16 cellular contexts compared by ENCODE assay signal in the genomic region with DNA sequence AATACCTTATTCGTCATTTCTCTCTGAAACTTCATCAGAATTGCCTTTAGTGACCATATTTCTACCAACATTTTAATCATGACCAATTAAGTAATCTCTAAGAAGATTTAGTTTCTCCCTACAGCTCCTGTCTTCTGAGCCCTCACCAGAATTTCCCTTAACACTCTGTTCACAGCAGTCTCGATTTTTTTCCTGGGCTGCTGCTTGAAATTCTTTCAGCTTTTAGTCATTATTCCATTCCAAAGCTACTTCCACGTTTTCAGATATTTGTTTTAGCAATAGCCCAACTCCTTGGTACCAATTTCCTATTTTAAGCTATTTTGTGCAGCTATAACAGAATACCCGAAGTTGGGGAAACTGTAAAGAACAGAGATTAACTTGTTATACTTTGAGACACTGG.
DNase-seq lines count a peak whose midpoint lies in the region; ATAC-seq and TF ChIP-seq lines count a peak whose summit lies in the region.
"Had no signal": no experiment of that assay in that cellular context is flagged by ENCODE, and none has a peak within 500 bp of the region (broad histone marks: within the 10 kb centered on the region; RNA-seq: fewer than 3 reads in every experiment).

No MANE protein-coding gene starts in this region.

- no peaks in the 10 kb centered on the region for H3K9me3 ChIP-seq in SK-N-SH

- H3K27me3 ChIP-seq in SK-N-SH (ENCODE audit: insufficient read depth) = no peaks in the 10 kb centered on the region

- WGBS in SK-N-SH (ENCODE audit: low lambda C conversion rate) = 30% methylated on average over 4 of the region's 4 CpGs

- no peak for TF ChIP-seq RAD21 in SK-N-SH (IDR thresholded peaks at IDR 0.05; ENCODE audit: low read length)

- CTCF ChIA-PET in SK-N-SH (lab: Yijun Ruan, JAX) = no interaction called here

- H3K9ac ChIP-seq in SK-N-SH = no peak overlapping the region

- H3K4me1 ChIP-seq in SK-N-SH (ENCODE audit: control insufficient read depth in 1 of 2, insufficient read depth in 2 of 2, low read depth in 1 of 2, low read length in 1 of 2) = no peaks in the 10 kb centered on the region

- TF ChIP-seq CTCF in SK-N-SH (IDR thresholded peaks at IDR 0.05) = no peak
- TF ChIP-seq CTCF in coronary artery (IDR thresholded peaks at IDR 0.05) = no peak
- TF ChIP-seq CTCF in retinal pigment epithelial cell (conservative IDR thresholded peaks at IDR 0.05; ENCODE audit: low read depth, low read length) = no peak

- H3K4me3 ChIP-seq in SK-N-SH (ENCODE audit: low read depth in 2 of 2, low read length in 1 of 2) (no peak overlapping the region), coronary artery (no peak overlapping the region), retinal pigment epithelial cell (ENCODE audit: low read length) (no peak overlapping the region)

- peaks cover 0 to 3% of the 10 kb centered on the region in 2 experiments for H3K36me3 ChIP-seq in SK-N-SH (replicated peaks in 1 of 2; ENCODE audit: control insufficient read depth in 1 of 2, insufficient read depth in 2 of 2, low read length in 1 of 2)

- H2AFZ ChIP-seq in SK-N-SH (ENCODE audit: low read depth) = no peak overlapping the region

- H3K9me2 ChIP-seq in SK-N-SH = no peaks in the 10 kb centered on the region

- POLR2A ChIA-PET in SK-N-SH (lab: Yijun Ruan, JAX) = no interaction called here

- DNase-seq in SK-N-SH (no peak), coronary artery (ENCODE audit: low spot score) (no peak), retinal pigment epithelial cell (ENCODE audit: low read depth) (peak; percentile 35), Right ventricle myocardium superior (no peak), glomerular visceral epithelial cell (ENCODE audit: extremely low spot score) (no peak), germinal center (ENCODE audit: low spot score) (no peak)
- DNase-seq: 8988T, C1 segment of cervical spinal cord, GF-D8, H7, Kasumi-1, MM.1S, NCI-H1092 treated with DMSO at 0.1 percent for 48 hours, NCI-H510A treated with DMSO at 0.1 percent for 48 hours had no signal

- no peaks in the 10 kb centered on the region for H3F3A ChIP-seq in SK-N-SH (replicated peaks; ENCODE audit: insufficient read depth)

- no peaks in the 10 kb centered on the region for H3K79me2 ChIP-seq in SK-N-SH (ENCODE audit: insufficient read depth)

- ATAC-seq in SK-N-SH treated with all-trans-retinoic acid at 6 μM for 48 hours (no peak), Right ventricle myocardium superior (ENCODE audit: poor library complexity) (no peak), GM21423 (IDR thresholded peaks at IDR 0.05; ENCODE audit: unreplicated experiment) (no peak)

- H4K20me1 ChIP-seq in SK-N-SH (ENCODE audit: insufficient read depth) = no peaks in the 10 kb centered on the region

- H3K27ac ChIP-seq in SK-N-SH (ENCODE audit: low read depth in 2 of 2, low read length in 1 of 2) (no peak overlapping the region), coronary artery (peak overlapping the region; percentile 46 to 88)

- TF ChIP-seq EP300 in SK-N-SH (IDR thresholded peaks at IDR 0.05; ENCODE audit: borderline replicate concordance in 1 of 2, low read depth in 1 of 2, low read length in 1 of 2) = no peak

- 0 out of 2 replicates have a peak overlapping the region, but pooled peaks have one; percentile 16 for H3K4me2 ChIP-seq in SK-N-SH

- intact Hi-C loops in Right ventricle myocardium superior (cut with DNase I) = no loop called here

TF ChIP-seq in SK-N-SH, 30 proteins besides CTCF, POLR2A, EP300 and RAD21:
- TF ChIP-seq, protein P1, sequence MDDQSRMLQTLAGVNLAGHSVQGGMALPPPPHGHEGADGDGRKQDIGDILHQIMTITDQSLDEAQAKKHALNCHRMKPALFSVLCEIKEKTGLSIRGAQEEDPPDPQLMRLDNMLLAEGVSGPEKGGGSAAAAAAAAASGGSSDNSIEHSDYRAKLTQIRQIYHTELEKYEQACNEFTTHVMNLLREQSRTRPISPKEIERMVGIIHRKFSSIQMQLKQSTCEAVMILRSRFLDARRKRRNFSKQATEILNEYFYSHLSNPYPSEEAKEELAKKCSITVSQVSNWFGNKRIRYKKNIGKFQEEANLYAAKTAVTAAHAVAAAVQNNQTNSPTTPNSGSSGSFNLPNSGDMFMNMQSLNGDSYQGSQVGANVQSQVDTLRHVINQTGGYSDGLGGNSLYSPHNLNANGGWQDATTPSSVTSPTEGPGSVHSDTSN (IDR thresholded peaks at IDR 0.05) = no peak
- TF ChIP-seq TCF12 (IDR thresholded peaks at IDR 0.05) (no peak), RCOR1 (IDR thresholded peaks at IDR 0.05; ENCODE audit: low read length) (no peak)

TF ChIP-seq in SK-N-SH treated with all-trans-retinoic acid at 6 μM for 48 hours, 23 proteins besides CTCF, POLR2A, EP300 and RAD21:
- TF ChIP-seq BACH2 (CRISPR knock-in tag; IDR thresholded peaks at IDR 0.05; ENCODE audit: borderline replicate concordance) = no peak
- TF ChIP-seq, protein P2, sequence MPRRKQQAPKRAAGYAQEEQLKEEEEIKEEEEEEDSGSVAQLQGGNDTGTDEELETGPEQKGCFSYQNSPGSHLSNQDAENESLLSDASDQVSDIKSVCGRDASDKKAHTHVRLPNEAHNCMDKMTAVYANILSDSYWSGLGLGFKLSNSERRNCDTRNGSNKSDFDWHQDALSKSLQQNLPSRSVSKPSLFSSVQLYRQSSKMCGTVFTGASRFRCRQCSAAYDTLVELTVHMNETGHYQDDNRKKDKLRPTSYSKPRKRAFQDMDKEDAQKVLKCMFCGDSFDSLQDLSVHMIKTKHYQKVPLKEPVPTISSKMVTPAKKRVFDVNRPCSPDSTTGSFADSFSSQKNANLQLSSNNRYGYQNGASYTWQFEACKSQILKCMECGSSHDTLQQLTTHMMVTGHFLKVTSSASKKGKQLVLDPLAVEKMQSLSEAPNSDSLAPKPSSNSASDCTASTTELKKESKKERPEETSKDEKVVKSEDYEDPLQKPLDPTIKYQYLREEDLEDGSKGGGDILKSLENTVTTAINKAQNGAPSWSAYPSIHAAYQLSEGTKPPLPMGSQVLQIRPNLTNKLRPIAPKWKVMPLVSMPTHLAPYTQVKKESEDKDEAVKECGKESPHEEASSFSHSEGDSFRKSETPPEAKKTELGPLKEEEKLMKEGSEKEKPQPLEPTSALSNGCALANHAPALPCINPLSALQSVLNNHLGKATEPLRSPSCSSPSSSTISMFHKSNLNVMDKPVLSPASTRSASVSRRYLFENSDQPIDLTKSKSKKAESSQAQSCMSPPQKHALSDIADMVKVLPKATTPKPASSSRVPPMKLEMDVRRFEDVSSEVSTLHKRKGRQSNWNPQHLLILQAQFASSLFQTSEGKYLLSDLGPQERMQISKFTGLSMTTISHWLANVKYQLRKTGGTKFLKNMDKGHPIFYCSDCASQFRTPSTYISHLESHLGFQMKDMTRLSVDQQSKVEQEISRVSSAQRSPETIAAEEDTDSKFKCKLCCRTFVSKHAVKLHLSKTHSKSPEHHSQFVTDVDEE (CRISPR knock-in tag; IDR thresholded peaks at IDR 0.05) = no peak
- no peak for TF ChIP-seq GLIS3 (CRISPR knock-in tag; IDR thresholded peaks at IDR 0.05)
- TF ChIP-seq, protein P3, sequence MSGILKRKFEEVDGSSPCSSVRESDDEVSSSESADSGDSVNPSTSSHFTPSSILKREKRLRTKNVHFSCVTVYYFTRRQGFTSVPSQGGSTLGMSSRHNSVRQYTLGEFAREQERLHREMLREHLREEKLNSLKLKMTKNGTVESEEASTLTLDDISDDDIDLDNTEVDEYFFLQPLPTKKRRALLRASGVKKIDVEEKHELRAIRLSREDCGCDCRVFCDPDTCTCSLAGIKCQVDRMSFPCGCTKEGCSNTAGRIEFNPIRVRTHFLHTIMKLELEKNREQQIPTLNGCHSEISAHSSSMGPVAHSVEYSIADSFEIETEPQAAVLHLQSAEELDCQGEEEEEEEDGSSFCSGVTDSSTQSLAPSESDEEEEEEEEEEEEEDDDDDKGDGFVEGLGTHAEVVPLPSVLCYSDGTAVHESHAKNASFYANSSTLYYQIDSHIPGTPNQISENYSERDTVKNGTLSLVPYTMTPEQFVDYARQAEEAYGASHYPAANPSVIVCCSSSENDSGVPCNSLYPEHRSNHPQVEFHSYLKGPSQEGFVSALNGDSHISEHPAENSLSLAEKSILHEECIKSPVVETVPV (CRISPR knock-in tag; IDR thresholded peaks at IDR 0.05) = no peak
- TF ChIP-seq ZNF8 (CRISPR knock-in tag; IDR thresholded peaks at IDR 0.05) = no peak
- TF ChIP-seq, protein P4, sequence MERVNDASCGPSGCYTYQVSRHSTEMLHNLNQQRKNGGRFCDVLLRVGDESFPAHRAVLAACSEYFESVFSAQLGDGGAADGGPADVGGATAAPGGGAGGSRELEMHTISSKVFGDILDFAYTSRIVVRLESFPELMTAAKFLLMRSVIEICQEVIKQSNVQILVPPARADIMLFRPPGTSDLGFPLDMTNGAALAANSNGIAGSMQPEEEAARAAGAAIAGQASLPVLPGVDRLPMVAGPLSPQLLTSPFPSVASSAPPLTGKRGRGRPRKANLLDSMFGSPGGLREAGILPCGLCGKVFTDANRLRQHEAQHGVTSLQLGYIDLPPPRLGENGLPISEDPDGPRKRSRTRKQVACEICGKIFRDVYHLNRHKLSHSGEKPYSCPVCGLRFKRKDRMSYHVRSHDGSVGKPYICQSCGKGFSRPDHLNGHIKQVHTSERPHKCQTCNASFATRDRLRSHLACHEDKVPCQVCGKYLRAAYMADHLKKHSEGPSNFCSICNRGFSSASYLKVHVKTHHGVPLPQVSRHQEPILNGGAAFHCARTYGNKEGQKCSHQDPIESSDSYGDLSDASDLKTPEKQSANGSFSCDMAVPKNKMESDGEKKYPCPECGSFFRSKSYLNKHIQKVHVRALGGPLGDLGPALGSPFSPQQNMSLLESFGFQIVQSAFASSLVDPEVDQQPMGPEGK (CRISPR knock-in tag; IDR thresholded peaks at IDR 0.05; ENCODE audit: borderline replicate concordance) = no peak
- TF ChIP-seq ZFP3 (CRISPR knock-in tag; IDR thresholded peaks at IDR 0.05) = no peak
- no peak for TF ChIP-seq ESRRG (CRISPR knock-in tag; IDR thresholded peaks at IDR 0.05)
- no peak for TF ChIP-seq ZNF565 (CRISPR knock-in tag; conservative IDR thresholded peaks at IDR 0.05; ENCODE audit: low read depth)
- TF ChIP-seq PPARA (CRISPR knock-in tag; IDR thresholded peaks at IDR 0.05; ENCODE audit: borderline replicate concordance) = no peak
- no peak for TF ChIP-seq ZC3H10 (CRISPR knock-in tag; IDR thresholded peaks at IDR 0.05)
- TF ChIP-seq ARNTL (CRISPR knock-in tag; IDR thresholded peaks at IDR 0.05; ENCODE audit: borderline replicate concordance, low read depth) = no peak
- TF ChIP-seq TCF4 (CRISPR knock-in tag; IDR thresholded peaks at IDR 0.05; ENCODE audit: borderline replicate concordance) = no peak
- no peak for TF ChIP-seq SNAI2 (CRISPR knock-in tag; IDR thresholded peaks at IDR 0.05)
- TF ChIP-seq OSR1 (CRISPR knock-in tag; IDR thresholded peaks at IDR 0.05) = no peak
- no peak for TF ChIP-seq ISL1 (CRISPR knock-in tag; IDR thresholded peaks at IDR 0.05)
- no peak for TF ChIP-seq ZFP30 (CRISPR knock-in tag; IDR thresholded peaks at IDR 0.05)

Comparison
In these comparisons a context has a peak if more than half of its experiments do, and no peak if none do; other contexts are left out.
1. H3K27ac ChIP-seq: peak in coronary artery (2 of 2); none in SK-N-SH (0 of 2).